In the genomic region with DNA sequence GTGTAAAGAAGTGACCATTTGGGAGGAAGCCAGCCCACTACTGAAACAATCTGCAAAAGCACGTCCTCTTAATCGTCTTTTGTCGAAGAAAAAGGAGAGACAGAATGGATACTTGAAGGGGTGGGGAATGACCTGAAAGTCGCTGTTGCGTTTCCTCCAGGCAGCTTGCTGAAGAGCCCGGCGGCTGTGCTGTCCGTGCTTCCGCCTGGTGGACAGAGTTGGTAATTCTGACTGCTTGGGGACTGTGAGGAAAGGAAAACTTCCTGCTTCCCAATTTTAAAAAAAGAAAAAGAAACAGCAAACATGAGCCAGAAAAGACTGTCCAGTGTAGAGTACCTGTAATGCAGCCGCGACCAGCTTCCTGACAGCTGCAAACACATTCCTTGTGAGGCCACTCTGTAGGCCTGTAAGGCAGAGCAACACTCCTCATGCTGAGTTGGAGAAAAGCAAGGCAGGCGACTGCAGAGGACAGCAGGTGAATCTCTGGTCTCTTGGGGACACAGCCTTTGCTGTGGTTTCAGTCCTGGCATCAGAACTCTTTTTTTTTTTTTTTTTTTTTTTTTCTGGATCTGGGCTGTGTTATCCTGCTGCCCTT, we compare ENCODE assay signal across 8 cellular contexts.
DNase-seq lines count a peak whose midpoint lies in the region; ATAC-seq, FAIRE-seq and TF ChIP-seq lines count a peak whose summit lies in the region.

No MANE protein-coding gene starts in this region.

- no peak overlapping the region for H3K4me3 Mint-ChIP-seq in GM23338

- H3F3A ChIP-seq in GM23338 (replicated peaks; ENCODE audit: low read depth): no peaks in the 10 kb centered on the region

- no peak overlapping the region for H3K4me3 ChIP-seq in GM23338
- no peak overlapping the region for H3K4me3 ChIP-seq in MG63
- H3K4me3 ChIP-seq in GM12878: no peak overlapping the region
- H3K4me3 ChIP-seq in kidney (ENCODE audit: low read length in 2 of 2): no peak overlapping the region
- no peak overlapping the region for H3K4me3 ChIP-seq in uterus

- RAD21 ChIA-PET in GM12878 (lab: Charles Lee; ENCODE audit: unreplicated experiment): no interaction called here

- H3K9me3 Mint-ChIP-seq in GM23338: no peaks in the 10 kb centered on the region

- no peaks in the 10 kb centered on the region for H3K27me3 ChIP-seq in GM23338 (ENCODE audit: insufficient read depth)
- H3K27me3 ChIP-seq in MG63: no peaks in the 10 kb centered on the region
- H3K27me3 ChIP-seq in GM12878 (replicated peaks in 1 of 2; ENCODE audit: control insufficient read depth in 2 of 2, insufficient read depth in 2 of 2, low read length in 1 of 2): no peaks in the 10 kb centered on the region
- H3K27me3 ChIP-seq in uterus: no peaks in the 10 kb centered on the region

- H3K4me1 Mint-ChIP-seq in GM23338: peaks cover 16% of the 10 kb centered on the region

- H3K4me2 ChIP-seq in GM23338 (no peak overlapping the region), GM12878 (ENCODE audit: control insufficient read depth, insufficient read depth) (no peak overlapping the region)

- no peaks in the 10 kb centered on the region for H3K79me2 ChIP-seq in GM23338 (replicated peaks; ENCODE audit: insufficient read depth)
- H3K79me2 ChIP-seq in GM12878 (ENCODE audit: control insufficient read depth, insufficient read depth, low read length): no peaks in the 10 kb centered on the region

- TF ChIP-seq RAD21 in GM12878 (IDR thresholded peaks at IDR 0.05; ENCODE audit: insufficient read depth, low read depth, low read length): 0 out of 2 replicates have a peak, but pooled peaks have one; percentile 35

- TF ChIP-seq EP300 in GM12878 (IDR thresholded peaks at IDR 0.05; ENCODE audit: borderline replicate concordance in 1 of 2, control insufficient read depth in 1 of 2, low read depth in 2 of 2, low read length in 2 of 2): no peak

- no peaks in the 10 kb centered on the region for H4K20me1 ChIP-seq in GM23338 (replicated peaks; ENCODE audit: insufficient read depth)
- no peaks in the 10 kb centered on the region for H4K20me1 ChIP-seq in GM12878 (ENCODE audit: control insufficient read depth, insufficient read depth)

- no peaks in the 10 kb centered on the region for H3K36me3 ChIP-seq in GM23338 (ENCODE audit: insufficient read depth)
- H3K36me3 ChIP-seq in MG63: no peaks in the 10 kb centered on the region
- H3K36me3 ChIP-seq in GM12878 (ENCODE audit: control insufficient read depth in 2 of 2, insufficient read depth in 2 of 2, low read length in 1 of 2): no peaks in the 10 kb centered on the region
- H3K36me3 ChIP-seq in kidney (ENCODE audit: control insufficient read depth in 1 of 2, insufficient read depth in 2 of 2, low read length in 2 of 2): no peaks in the 10 kb centered on the region
- no peaks in the 10 kb centered on the region for H3K36me3 ChIP-seq in uterus

- peak; percentile 100 for ATAC-seq in GM23338
- peak; percentile 92 for ATAC-seq in GM12878
- no peak for ATAC-seq in GM21576 (IDR thresholded peaks at IDR 0.05; ENCODE audit: unreplicated experiment)

- TF ChIP-seq POLR2A in GM12878 (IDR thresholded peaks at IDR 0.05; ENCODE audit: low read depth, low read length): no peak
- no peak for TF ChIP-seq POLR2A in uterus (IDR thresholded peaks at IDR 0.05)

- no TSS peak for BruUV-seq in GM12878 (replicated peaks; lab: Mats Ljungman, UMichigan)

- in situ Hi-C loops in GM12878 (cut with MboI): no loop called here

- DNase-seq in DMS153 (lab: John Stamatoyannopoulos, UW) (peak; percentile 8), DMS153 treated with DMSO at 0.1 percent for 48 hours (lab: John Stamatoyannopoulos, UW; ENCODE audit: unreplicated experiment) (no peak), GM23338 (ENCODE audit: low spot score) (peak; percentile 93), MG63 (peak; percentile 69), GM12878 (ENCODE audit: low read depth, low spot score) (no peak), kidney (peak; percentile 70), uterus (peak in 1 of 2 donors; percentile 34)

- no peak for FAIRE-seq in GM12878 (lab: Jason Lieb, UNC)
- no peak for FAIRE-seq in kidney (lab: Jason Lieb, UNC)

- peaks cover 7% of the 10 kb centered on the region; the same call in 1 of the 2 replicates for H3K9me2 ChIP-seq in GM23338 (ENCODE audit: insufficient read depth)

- H3K36me3 Mint-ChIP-seq in GM23338 (ENCODE audit: low read depth): no peaks in the 10 kb centered on the region; the same call in 2 of the 3 replicates

- H3K4me1 ChIP-seq in GM23338 (ENCODE audit: insufficient read depth) (no peaks in the 10 kb centered on the region; the same call in 1 of the 2 replicates), GM12878 (ENCODE audit: control insufficient read depth, insufficient read depth, low read length) (no peaks in the 10 kb centered on the region), kidney (ENCODE audit: control insufficient read depth in 1 of 2, insufficient read depth in 1 of 2, low read depth in 1 of 2, low read length in 2 of 2) (peaks cover 0 to 2% of the 10 kb centered on the region in 2 donors), uterus (no peaks in the 10 kb centered on the region)

- POLR2A ChIA-PET in GM12878 (lab: Charles Lee): no interaction called here

- H3K9me3 ChIP-seq in MG63 (no peaks in the 10 kb centered on the region), GM12878 (replicated peaks; ENCODE audit: control insufficient read depth, insufficient read depth, low read length) (no peaks in the 10 kb centered on the region), kidney (ENCODE audit: control insufficient read depth in 1 of 2, low read length in 2 of 2) (no peaks in the 10 kb centered on the region), uterus (no peaks in the 10 kb centered on the region)

- no peaks in the 10 kb centered on the region for H3K27me3 Mint-ChIP-seq in GM23338 (ENCODE audit: insufficient read depth, low read depth, poor library complexity)

- H2AFZ ChIP-seq in GM23338 (peak overlapping the region; percentile 56), GM12878 (ENCODE audit: control insufficient read depth, low read depth, low read length) (no peak overlapping the region)

- H3K27ac Mint-ChIP-seq in GM23338: no peak overlapping the region

- under 1% methylated on average over 12 of the region's 12 CpGs for WGBS in GM12878 (ENCODE audit: insufficient coverage, insufficient replicate concordance, low lambda C conversion rate, missing lambda C conversion rate)

- TF ChIP-seq CTCF in GM23338 (conservative IDR thresholded peaks at IDR 0.05; ENCODE audit: low read depth in 2 of 2) (peak; percentile 77 to 81), GM12878 (IDR thresholded peaks at IDR 0.05 in 2 of 3, conservative IDR thresholded peaks at IDR 0.05 in 1 of 3; ENCODE audit: control insufficient read depth in 2 of 3, extremely low read depth in 1 of 3, insufficient read depth in 1 of 3, low read depth in 3 of 3, low read length in 3 of 3) (peak; percentile 42 to 46 (median 46); a peak in 4 of 6 replicates), kidney (IDR thresholded peaks at IDR 0.05; ENCODE audit: borderline replicate concordance, extremely low read depth, insufficient read depth) (peak; percentile 63), uterus (IDR thresholded peaks at IDR 0.05) (peak; percentile 29 to 55 (median 44))

- H3K27ac ChIP-seq in GM23338 (ENCODE audit: low read depth): no peak overlapping the region
- H3K27ac ChIP-seq in GM12878 (ENCODE audit: control insufficient read depth, insufficient read depth): no peak overlapping the region
- H3K27ac ChIP-seq in kidney (ENCODE audit: low read depth in 2 of 2, low read length in 2 of 2): no peak overlapping the region
- no peak overlapping the region for H3K27ac ChIP-seq in uterus

- CTCF ChIA-PET in GM12878 (lab: Yijun Ruan, JAX): interaction anchor here (1.2 kb wide), 1 partner anchor 587 kb away, joined by 3 read pairs; no protein-coding TSS in a partner anchor

- intact Hi-C loops in GM12878 (cut with micrococcal nuclease; ENCODE audit: unreplicated experiment) (loop anchor here (2.0 to 5.0 kb wide), 2 partner anchors 307 to 593 kb away; no protein-coding TSS in a partner anchor), kidney (cut with DNase I) (no loop called here), uterus (cut with DNase I; ENCODE audit: low total_unique reads) (no loop called here)

- SMC1A ChIA-PET in GM12878 (lab: Charles Lee; ENCODE audit: uncharacterized antibody, unreplicated experiment): interaction anchor here (1.8 kb wide), 1 partner anchor 592 kb away, joined by 5 read pairs; no protein-coding TSS in a partner anchor

- H3K9ac ChIP-seq in GM12878 (ENCODE audit: control insufficient read depth, insufficient read depth, low read length) (no peak overlapping the region), kidney (ENCODE audit: low read length in 2 of 2) (no peak overlapping the region)

TF ChIP-seq in GM12878, 131 proteins besides CTCF, POLR2A, EP300 and RAD21:
- TF ChIP-seq SMC3 (IDR thresholded peaks at IDR 0.05; ENCODE audit: borderline replicate concordance, low read length) (peak; percentile 39; the same call in 1 of the 2 replicates), CBFB (IDR thresholded peaks at IDR 0.05; ENCODE audit: low read depth) (no peak), EZH2 (IDR thresholded peaks at IDR 0.05; ENCODE audit: borderline replicate concordance, control insufficient read depth, low read depth, low read length) (no peak), HDAC2 (IDR thresholded peaks at IDR 0.05) (no peak), GABPA (IDR thresholded peaks at IDR 0.05; ENCODE audit: low read depth) (no peak), LARP7 (IDR thresholded peaks at IDR 0.05) (no peak), RBBP5 (conservative IDR thresholded peaks at IDR 0.05) (no peak), CREB1 (IDR thresholded peaks at IDR 0.05; ENCODE audit: low read depth) (no peak), BHLHE40 (IDR thresholded peaks at IDR 0.05; ENCODE audit: borderline replicate concordance in 1 of 2, low read depth in 2 of 2, low read length in 1 of 2) (no peak)
TF ChIP-seq in GM12878: peak in this region for 1.

Comparison
In these comparisons a context has a peak if more than half of its experiments do, and no peak if none do; other contexts are left out.
1. DNase-seq: peak in DMS153 (single experiment), GM23338 (single experiment), MG63 (single experiment) and kidney (single experiment); none in DMS153 treated with DMSO at 0.1 percent for 48 hours (single experiment) and GM12878 (single experiment).
2. Peak in every context shown above with its lines, with median percentiles within 50 percentile points of each other: CTCF ChIP-seq.